Comparison of ENCODE assay signal across 15 cellular contexts in the genomic region with DNA sequence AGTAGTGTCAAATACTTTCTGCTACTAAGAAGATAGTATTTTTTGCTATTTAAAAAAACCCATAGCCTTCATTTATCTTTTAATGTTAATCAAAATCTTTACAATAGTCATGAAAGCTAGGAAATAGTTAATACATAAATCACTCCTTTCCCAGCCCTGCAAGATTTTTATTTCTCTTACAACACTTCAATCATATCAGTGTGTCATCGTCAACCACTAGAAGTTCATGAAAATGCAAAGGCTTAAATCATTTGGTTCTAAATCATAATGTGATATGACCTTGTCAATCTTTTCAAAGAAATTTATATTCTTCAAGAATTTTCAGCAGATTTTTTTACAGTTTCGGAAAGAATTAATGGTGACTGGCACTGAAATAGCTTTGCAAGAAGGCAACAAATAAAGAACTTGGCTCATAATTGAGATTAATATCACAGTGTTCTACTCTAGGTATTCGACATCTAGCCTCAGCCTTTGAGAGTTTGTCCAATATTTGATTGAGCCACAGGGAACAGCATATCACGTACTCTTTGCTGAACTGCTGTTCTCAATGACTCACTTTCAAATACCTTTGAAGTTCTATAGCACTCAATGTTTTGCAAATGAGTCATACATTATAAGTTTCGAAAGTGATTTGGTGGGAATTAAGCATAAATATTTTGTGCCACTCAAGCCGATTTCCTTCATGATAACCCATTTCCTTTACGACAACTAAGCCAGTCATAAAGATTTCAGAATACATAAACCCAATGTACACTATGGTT.
A peak's percentile ranks its signal among the peaks of the same experiment; 100 is the strongest.
DNase-seq lines count a peak whose midpoint lies in the region; ATAC-seq and TF ChIP-seq lines count a peak whose summit lies in the region.
"Had no signal": no experiment of that assay in that cellular context is flagged by ENCODE, and none has a peak within 500 bp of the region (broad histone marks: within the 10 kb centered on the region; RNA-seq: fewer than 3 reads in every experiment).

No MANE protein-coding gene starts in this region.

- H3K9ac ChIP-seq in smooth muscle cell (ENCODE audit: low read depth): no peak overlapping the region

- in situ Hi-C loops in SK-MEL-5 (cut with HindIII; ENCODE audit: low pct_unique_long_range_greater_than_20kb, low sequenced_read_pairs): no loop called here

- DNase-seq in HS-5 (ENCODE audit: low read depth): peak; percentile 73
- DNase-seq in SK-MEL-5 (ENCODE audit: low read depth, low spot score): peak; percentile 49
- peak; percentile 87 for DNase-seq in fibroblast of mammary gland (ENCODE audit: low read depth)
- no peak for DNase-seq in smooth muscle cell (lab: John Stamatoyannopoulos, UW; ENCODE audit: unreplicated experiment)
- no peak for DNase-seq in NCI-H1436 treated with DMSO at 0.1 percent for 48 hours (lab: John Stamatoyannopoulos, UW)
- no peak for DNase-seq in progenitor cell of endocrine pancreas (ENCODE audit: low spot score, unreplicated experiment)
- DNase-seq: activated naive CD4-positive, alpha-beta T cell treated with anti-CD3 and anti-CD28 coated beads, Interleukin-2, amount 10 ng/mL, durations not matched to agents 7 days and 5 days; left cardiac atrium; MV-4-11; NCI-H446 treated with DMSO at 0.1 percent for 48 hours had no signal

- H3K4me3 ChIP-seq in fibroblast of mammary gland (ENCODE audit: control insufficient read depth, low read depth, low read length) (no peak overlapping the region), smooth muscle cell (no peak overlapping the region)
- H3K4me3 ChIP-seq: coronary artery, gastroesophageal sphincter had no signal

- peak overlapping the region; percentile 46 for H3K27ac ChIP-seq in smooth muscle cell (ENCODE audit: low read depth)
- H3K27ac ChIP-seq: coronary artery, gastroesophageal sphincter had no signal

- H3K27me3 ChIP-seq in smooth muscle cell (ENCODE audit: low read depth): no peaks in the 10 kb centered on the region
- H3K27me3 ChIP-seq: gastroesophageal sphincter had no signal

- no peaks in the 10 kb centered on the region for H3K4me1 ChIP-seq in smooth muscle cell (ENCODE audit: low read depth)
- H3K4me1 ChIP-seq: gastroesophageal sphincter had no signal

- no peaks in the 10 kb centered on the region for H3K36me3 ChIP-seq in smooth muscle cell (ENCODE audit: low read depth)
- H3K36me3 ChIP-seq: gastroesophageal sphincter had no signal

- no peaks in the 10 kb centered on the region for H3K9me3 ChIP-seq in smooth muscle cell (replicated peaks; ENCODE audit: low read depth)
- H3K9me3 ChIP-seq: gastroesophageal sphincter had no signal

- H3K9me3 Mint-ChIP-seq in progenitor cell of endocrine pancreas (ENCODE audit: low read depth): no peaks in the 10 kb centered on the region

- no peak for ATAC-seq in HG03159 (IDR thresholded peaks at IDR 0.05; ENCODE audit: unreplicated experiment)
- ATAC-seq: gastroesophageal sphincter; left cardiac atrium; natural killer cell treated with Interleukin-12 subunit alpha and Interleukin-12 subunit beta and Interleukin-15 and Interleukin-18, amount 100 ng/mL, for 72 hours; Right ventricle myocardium inferior had no signal

- H2AFZ ChIP-seq in smooth muscle cell (ENCODE audit: low read depth): no peak overlapping the region

- H3K79me2 ChIP-seq in smooth muscle cell (ENCODE audit: low read depth): no peaks in the 10 kb centered on the region

- H4K20me1 ChIP-seq in smooth muscle cell (ENCODE audit: low read depth): no peaks in the 10 kb centered on the region

- no peaks in the 10 kb centered on the region for H3K4me1 Mint-ChIP-seq in progenitor cell of endocrine pancreas (ENCODE audit: low read depth)
- H3K4me1 Mint-ChIP-seq: activated naive CD4-positive, alpha-beta T cell treated with anti-CD3 and anti-CD28 coated beads, Interleukin-2, amount 10 ng/mL, durations not matched to agents 7 days and 5 days had no signal

- no peaks in the 10 kb centered on the region for H3K27me3 Mint-ChIP-seq in progenitor cell of endocrine pancreas
- H3K27me3 Mint-ChIP-seq: activated naive CD4-positive, alpha-beta T cell treated with anti-CD3 and anti-CD28 coated beads, Interleukin-2, amount 10 ng/mL, durations not matched to agents 7 days and 5 days; natural killer cell treated with Interleukin-12 subunit alpha and Interleukin-12 subunit beta and Interleukin-15 and Interleukin-18, amount 100 ng/mL, for 72 hours had no signal

- H3K27ac Mint-ChIP-seq in progenitor cell of endocrine pancreas: no peak overlapping the region
- H3K27ac Mint-ChIP-seq: activated naive CD4-positive, alpha-beta T cell treated with anti-CD3 and anti-CD28 coated beads, Interleukin-2, amount 10 ng/mL, durations not matched to agents 7 days and 5 days; natural killer cell treated with Interleukin-12 subunit alpha and Interleukin-12 subunit beta and Interleukin-15 and Interleukin-18, amount 100 ng/mL, for 72 hours had no signal

- H3K36me3 Mint-ChIP-seq in progenitor cell of endocrine pancreas (ENCODE audit: insufficient read depth): no peaks in the 10 kb centered on the region
- H3K36me3 Mint-ChIP-seq: activated naive CD4-positive, alpha-beta T cell treated with anti-CD3 and anti-CD28 coated beads, Interleukin-2, amount 10 ng/mL, durations not matched to agents 7 days and 5 days; natural killer cell treated with Interleukin-12 subunit alpha and Interleukin-12 subunit beta and Interleukin-15 and Interleukin-18, amount 100 ng/mL, for 72 hours had no signal

- peak overlapping the region; percentile 79 for H3K4me2 ChIP-seq in smooth muscle cell

- TF ChIP-seq CTCF in fibroblast of mammary gland (conservative IDR thresholded peaks at IDR 0.05; ENCODE audit: control insufficient read depth, insufficient read depth, low read depth, low read length) (no peak), smooth muscle cell (IDR thresholded peaks at IDR 0.05; ENCODE audit: borderline replicate concordance, insufficient read depth, poor library complexity, severe bottlenecking) (no peak), progenitor cell of endocrine pancreas (IDR thresholded peaks at IDR 0.05; ENCODE audit: unreplicated experiment) (no peak)

- H3F3A ChIP-seq in smooth muscle cell (ENCODE audit: low read depth): no peaks in the 10 kb centered on the region

- no peak overlapping the region for H3K4me3 Mint-ChIP-seq in progenitor cell of endocrine pancreas (ENCODE audit: low read depth)
- H3K4me3 Mint-ChIP-seq: activated naive CD4-positive, alpha-beta T cell treated with anti-CD3 and anti-CD28 coated beads, Interleukin-2, amount 10 ng/mL, durations not matched to agents 7 days and 5 days; natural killer cell treated with Interleukin-12 subunit alpha and Interleukin-12 subunit beta and Interleukin-15 and Interleukin-18, amount 100 ng/mL, for 72 hours had no signal

- 28% methylated on average over 7 of the region's 7 CpGs for WGBS in smooth muscle cell (ENCODE audit: low lambda C conversion rate)

Comparison
In these comparisons a context has a peak if more than half of its experiments do, and no peak if none do; other contexts are left out.
1. DNase-seq: peak in HS-5 (single experiment), SK-MEL-5 (single experiment) and fibroblast of mammary gland (single experiment); none in smooth muscle cell (single experiment), NCI-H1436 treated with DMSO at 0.1 percent for 48 hours (single experiment) and progenitor cell of endocrine pancreas (single experiment).